In genomic region chr22:46251816-46252380, GRCh38 we compare ENCODE assay signal across 1 cellular context.
TF ChIP-seq lines count a peak whose summit lies in the region.

No MANE protein-coding gene starts in this region.

TF ChIP-seq in K562, 482 proteins besides CTCF, POLR2A, EP300 and RAD21 (continued from another document):
- TF ChIP-seq ZBTB12 (CRISPR knock-in tag; IDR thresholded peaks at IDR 0.05) (no peak), MNT (conservative IDR thresholded peaks at IDR 0.05) (no peak), PTBP1 (IDR thresholded peaks at IDR 0.05; ENCODE audit: low read depth, low read length) (no peak), THAP12 (CRISPR knock-in tag; IDR thresholded peaks at IDR 0.05) (no peak)
